Comparison of ENCODE assay signal across 1 cellular context in the genomic region with DNA sequence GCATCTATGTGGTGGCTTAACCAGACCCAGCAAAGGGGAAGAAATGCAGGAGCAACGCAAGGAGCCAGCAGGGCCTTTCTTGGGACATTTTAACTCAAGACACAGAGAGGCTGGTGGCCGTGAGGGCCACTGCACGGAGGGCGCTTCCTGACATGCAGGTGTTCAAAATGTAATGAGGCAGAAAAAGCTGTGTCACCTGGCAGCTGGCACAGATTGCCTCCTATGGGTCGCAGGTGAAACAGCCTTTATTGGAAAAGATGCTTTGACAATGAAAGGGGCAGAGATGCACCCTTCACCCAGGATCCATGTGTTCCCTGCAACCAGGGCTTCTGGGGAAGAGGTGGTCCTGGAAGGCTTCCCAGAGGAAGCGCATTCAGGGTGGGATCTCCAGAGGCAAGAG.
TF ChIP-seq lines count a peak whose summit lies in the region.

No MANE protein-coding gene starts in this region.

TF ChIP-seq in GM12878, 131 proteins besides CTCF, POLR2A, EP300 and RAD21:
- TF ChIP-seq STAT3 (IDR thresholded peaks at IDR 0.05; ENCODE audit: low read depth, low read length), result no peak
- no peak for TF ChIP-seq BCLAF1 (IDR thresholded peaks at IDR 0.05)
- TF ChIP-seq BCL11A (IDR thresholded peaks at IDR 0.05; ENCODE audit: low read depth, low read length), result no peak
- TF ChIP-seq ZZZ3 (IDR thresholded peaks at IDR 0.05; ENCODE audit: control insufficient read depth, insufficient read length, low read depth), result no peak
- TF ChIP-seq MYC (IDR thresholded peaks at IDR 0.05; ENCODE audit: insufficient read depth, insufficient read length, insufficient replicate concordance, low read length, severe bottlenecking), result no peak
- TF ChIP-seq YBX1 (IDR thresholded peaks at IDR 0.05), result no peak
- TF ChIP-seq POLR2AphosphoS5 (IDR thresholded peaks at IDR 0.05; ENCODE audit: low read length), result no peak
- no peak for TF ChIP-seq RAD51 (IDR thresholded peaks at IDR 0.05)
- TF ChIP-seq USF2 (IDR thresholded peaks at IDR 0.05; ENCODE audit: borderline replicate concordance, low read depth, low read length), result no peak
- no peak for TF ChIP-seq ZBTB4 (CRISPR knock-in tag; IDR thresholded peaks at IDR 0.05)
- TF ChIP-seq, protein P1, sequence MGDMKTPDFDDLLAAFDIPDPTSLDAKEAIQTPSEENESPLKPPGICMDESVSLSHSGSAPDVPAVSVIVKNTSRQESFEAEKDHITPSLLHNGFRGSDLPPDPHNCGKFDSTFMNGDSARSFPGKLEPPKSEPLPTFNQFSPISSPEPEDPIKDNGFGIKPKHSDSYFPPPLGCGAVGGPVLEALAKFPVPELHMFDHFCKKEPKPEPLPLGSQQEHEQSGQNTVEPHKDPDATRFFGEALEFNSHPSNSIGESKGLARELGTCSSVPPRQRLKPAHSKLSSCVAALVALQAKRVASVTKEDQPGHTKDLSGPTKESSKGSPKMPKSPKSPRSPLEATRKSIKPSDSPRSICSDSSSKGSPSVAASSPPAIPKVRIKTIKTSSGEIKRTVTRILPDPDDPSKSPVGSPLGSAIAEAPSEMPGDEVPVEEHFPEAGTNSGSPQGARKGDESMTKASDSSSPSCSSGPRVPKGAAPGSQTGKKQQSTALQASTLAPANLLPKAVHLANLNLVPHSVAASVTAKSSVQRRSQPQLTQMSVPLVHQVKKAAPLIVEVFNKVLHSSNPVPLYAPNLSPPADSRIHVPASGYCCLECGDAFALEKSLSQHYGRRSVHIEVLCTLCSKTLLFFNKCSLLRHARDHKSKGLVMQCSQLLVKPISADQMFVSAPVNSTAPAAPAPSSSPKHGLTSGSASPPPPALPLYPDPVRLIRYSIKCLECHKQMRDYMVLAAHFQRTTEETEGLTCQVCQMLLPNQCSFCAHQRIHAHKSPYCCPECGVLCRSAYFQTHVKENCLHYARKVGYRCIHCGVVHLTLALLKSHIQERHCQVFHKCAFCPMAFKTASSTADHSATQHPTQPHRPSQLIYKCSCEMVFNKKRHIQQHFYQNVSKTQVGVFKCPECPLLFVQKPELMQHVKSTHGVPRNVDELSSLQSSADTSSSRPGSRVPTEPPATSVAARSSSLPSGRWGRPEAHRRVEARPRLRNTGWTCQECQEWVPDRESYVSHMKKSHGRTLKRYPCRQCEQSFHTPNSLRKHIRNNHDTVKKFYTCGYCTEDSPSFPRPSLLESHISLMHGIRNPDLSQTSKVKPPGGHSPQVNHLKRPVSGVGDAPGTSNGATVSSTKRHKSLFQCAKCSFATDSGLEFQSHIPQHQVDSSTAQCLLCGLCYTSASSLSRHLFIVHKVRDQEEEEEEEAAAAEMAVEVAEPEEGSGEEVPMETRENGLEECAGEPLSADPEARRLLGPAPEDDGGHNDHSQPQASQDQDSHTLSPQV (IDR thresholded peaks at IDR 0.05), result no peak
